29 cellular contexts compared by ENCODE assay signal in genomic region chr4:24701683-24702082, GRCh38.
"Had no signal": no experiment of that assay in that cellular context is flagged by ENCODE, and none has a peak within 500 bp of the region (broad histone marks: within the 10 kb centered on the region; RNA-seq: fewer than 3 reads in every experiment).

No MANE protein-coding gene starts in this region.

- H3K36me3 ChIP-seq: adrenal gland, Peyer's patch, SJSA1 had no signal

- DNase-seq: activated CD4-positive, alpha-beta T cell treated with anti-CD3 and anti-CD28 coated beads for 48 hours; activated CD4-positive, alpha-beta T cell treated with anti-CD3 and anti-CD28 coated beads, Interleukin-2, amount 50 U/mL, for 4 hours; activated CD4-positive, CD25-positive, alpha-beta regulatory T cell treated with anti-CD3 and anti-CD28 coated beads, Interleukin-2, amount 50 U/mL, for 72 hours; activated CD8-positive, alpha-beta memory T cell treated with anti-CD3 and anti-CD28 coated beads, Interleukin-2, amount 50 U/mL, for 48 hours; activated CD8-positive, alpha-beta T cell treated with anti-CD3 and anti-CD28 coated beads, Interleukin-2, amount 10 ng/mL, durations not matched to agents 7 days and 5 days; activated naive CD4-positive, alpha-beta T cell treated with anti-CD3 and anti-CD28 coated beads, Interleukin-2, amount 50 U/mL, for 16 hours; activated naive CD8-positive, alpha-beta T cell treated with anti-CD3 and anti-CD28 coated beads, Interleukin-2, amount 10 ng/mL, durations not matched to agents 7 days and 5 days; activated T-cell treated with anti-CD3 and anti-CD28 coated beads, Interleukin-2, amount 50 U/mL, for 1 hour; adrenal gland; Kasumi-1; KBM-7; NCI-H1092; NCI-H1417 treated with DMSO at 0.1 percent for 48 hours; NCI-H1694; NCI-H2029; NCI-H2107; NCI-H2171 treated with DMSO at 0.1 percent for 48 hours; NCI-H226; NCI-H510A; NCI-H526 treated with DMSO at 0.1 percent for 48 hours; NCI-H82; OCI-M1; Peyer's patch; SHP77; SW 1271 had no signal

- H3K4me3 Mint-ChIP-seq: activated CD8-positive, alpha-beta T cell treated with anti-CD3 and anti-CD28 coated beads, Interleukin-2, amount 10 ng/mL, durations not matched to agents 7 days and 5 days; activated naive CD8-positive, alpha-beta T cell treated with anti-CD3 and anti-CD28 coated beads, Interleukin-2, amount 10 ng/mL, durations not matched to agents 7 days and 5 days; T-helper 2 cell treated with Interferon-gamma antibody and Interleukin-4, amounts not matched to agents 5 μg/mL and 100 μg/mL, for 36 hours had no signal

- ATAC-seq: activated CD8-positive, alpha-beta T cell treated with anti-CD3 and anti-CD28 coated beads, Interleukin-2, amount 10 ng/mL, durations not matched to agents 7 days and 5 days; SK-N-SH treated with all-trans-retinoic acid at 6 μM for 48 hours had no signal

- H3K27ac ChIP-seq: adrenal gland, Peyer's patch, RWPE1, SJSA1 had no signal

- H3K4me1 Mint-ChIP-seq: activated naive CD8-positive, alpha-beta T cell treated with anti-CD3 and anti-CD28 coated beads, Interleukin-2, amount 10 ng/mL, durations not matched to agents 7 days and 5 days had no signal

- H3K27me3 ChIP-seq: adrenal gland, Peyer's patch, SJSA1 had no signal

- H3K9me3 Mint-ChIP-seq: activated naive CD8-positive, alpha-beta T cell treated with anti-CD3 and anti-CD28 coated beads, Interleukin-2, amount 10 ng/mL, durations not matched to agents 7 days and 5 days; T-helper 2 cell treated with Interferon-gamma antibody and Interleukin-4, amounts not matched to agents 5 μg/mL and 100 μg/mL, for 36 hours had no signal

- H3K9me3 ChIP-seq: adrenal gland, Peyer's patch, SJSA1 had no signal

- H3K36me3 Mint-ChIP-seq: activated naive CD8-positive, alpha-beta T cell treated with anti-CD3 and anti-CD28 coated beads, Interleukin-2, amount 10 ng/mL, durations not matched to agents 7 days and 5 days had no signal

- H3K27ac Mint-ChIP-seq: activated CD8-positive, alpha-beta T cell treated with anti-CD3 and anti-CD28 coated beads, Interleukin-2, amount 10 ng/mL, durations not matched to agents 7 days and 5 days; activated naive CD8-positive, alpha-beta T cell treated with anti-CD3 and anti-CD28 coated beads, Interleukin-2, amount 10 ng/mL, durations not matched to agents 7 days and 5 days; T-helper 2 cell treated with Interferon-gamma antibody and Interleukin-4, amounts not matched to agents 5 μg/mL and 100 μg/mL, for 36 hours had no signal

- H3K4me3 ChIP-seq: adrenal gland, Peyer's patch, SJSA1 had no signal

- H3K4me1 ChIP-seq: adrenal gland, Peyer's patch, SJSA1 had no signal
